In the genomic region with DNA sequence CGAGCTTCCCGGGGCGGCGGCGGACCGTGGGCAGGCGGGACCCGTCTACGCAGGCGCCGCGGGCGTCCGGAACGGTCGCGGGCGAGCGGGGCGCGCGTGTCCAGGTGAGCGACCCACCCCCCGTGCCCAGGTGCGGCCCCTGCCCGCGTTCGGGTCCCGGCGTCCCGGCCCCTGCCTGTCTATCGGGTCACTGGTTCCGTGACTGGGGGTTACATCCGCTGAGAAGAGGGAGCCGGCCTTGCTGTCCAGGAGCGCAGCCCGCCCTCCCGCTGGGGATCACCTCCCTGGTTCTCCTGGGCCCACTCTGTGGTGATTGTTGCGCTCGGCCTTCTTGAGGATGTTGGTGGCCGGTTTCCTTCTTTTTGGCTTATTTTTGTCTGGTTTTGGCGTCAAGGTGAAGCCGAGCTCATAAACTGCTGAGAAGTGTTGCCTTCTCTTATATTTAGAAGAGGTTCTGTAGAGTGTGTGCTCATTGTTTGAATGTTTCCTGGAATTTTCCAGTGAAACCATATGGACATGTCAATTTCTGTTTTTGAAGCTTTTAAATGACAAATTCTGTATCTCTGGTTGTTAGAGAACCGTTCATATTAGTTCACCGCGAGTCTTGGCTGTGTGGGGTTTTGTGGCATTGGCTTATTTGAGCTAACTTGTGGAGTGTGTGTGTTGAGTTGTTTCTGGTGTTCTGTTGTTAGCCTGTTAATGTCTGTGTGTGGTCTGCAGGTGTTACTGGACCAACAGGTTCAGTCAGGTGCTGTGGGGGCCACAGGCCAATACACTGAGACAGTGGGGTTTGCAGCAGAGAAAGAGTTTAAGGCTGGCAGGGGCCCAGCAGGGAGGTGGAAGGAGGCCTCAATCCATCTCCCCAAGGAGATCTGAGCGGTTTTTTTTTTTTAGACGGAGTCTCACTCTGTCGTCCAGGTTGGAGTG, we compare ENCODE assay signal across 8 cellular contexts. TPM values are rescaled to one million over a fixed set of nuclear protein-coding genes. Genes with fewer than 3 reads are reported as not detected.
A peak's percentile ranks its signal among the peaks of the same experiment; 100 is the strongest.
DNase-seq lines count a peak whose midpoint lies in the region; ATAC-seq and TF ChIP-seq lines count a peak whose summit lies in the region.

No MANE protein-coding gene starts in this region.

- peak overlapping the region; percentile 31 for H3K9ac ChIP-seq in fibroblast of lung (ENCODE audit: insufficient read depth, low read length)

- H3K9me3 Mint-ChIP-seq in CD4-positive, alpha-beta memory T cell: no peaks in the 10 kb centered on the region
- peaks cover 34% of the 10 kb centered on the region for H3K9me3 Mint-ChIP-seq in nephron progenitor cell

- intact Hi-C loops in CD4-positive, alpha-beta memory T cell (cut with micrococcal nuclease): loop anchor here (1.0 to 5.0 kb wide), 4 partner anchors 80 to 340 kb away; a partner anchor contains a TSS

- CTCF ChIA-PET in CD4-positive, alpha-beta memory T cell (lab: Charles Lee; ENCODE audit: partially characterized antibody): interaction anchor here (0.8 kb wide), 1 partner anchor 166 kb away, joined by 3 read pairs; no protein-coding TSS in a partner anchor

- H3K4me2 ChIP-seq in fibroblast of lung (ENCODE audit: extremely low read depth, insufficient read depth, low read length): peak overlapping the region; percentile 90

- peak overlapping the region; percentile 40 for H3K27ac ChIP-seq in CD4-positive, alpha-beta memory T cell (ENCODE audit: low read depth, low read length)
- H3K27ac ChIP-seq in VCaP (peak overlapping the region; percentile 78), fibroblast of lung (ENCODE audit: insufficient read depth, low read length) (no peak overlapping the region)

- H3K27me3 ChIP-seq in CD4-positive, alpha-beta memory T cell (ENCODE audit: insufficient read depth, low read length): no peaks in the 10 kb centered on the region
- no peaks in the 10 kb centered on the region for H3K27me3 ChIP-seq in fibroblast of lung (ENCODE audit: control insufficient read depth, insufficient read depth, low read length)

- TF ChIP-seq CTCF in VCaP (conservative IDR thresholded peaks at IDR 0.05) (no peak), fibroblast of lung (conservative IDR thresholded peaks at IDR 0.05 in 1 of 2, IDR thresholded peaks at IDR 0.05 in 1 of 2; ENCODE audit: low read depth in 1 of 2, low read length in 2 of 2) (no peak), nephron progenitor cell (IDR thresholded peaks at IDR 0.05) (no peak), GM10266 (IDR thresholded peaks at IDR 0.05; ENCODE audit: control insufficient read depth, insufficient read depth, low read depth, missing control alignments) (no peak)

- H3K4me1 ChIP-seq in CD4-positive, alpha-beta memory T cell (ENCODE audit: insufficient read depth, low read length): peaks cover 21% of the 10 kb centered on the region
- H3K4me1 ChIP-seq in fibroblast of lung (ENCODE audit: control insufficient read depth, extremely low read depth, insufficient read depth, low read length): no peaks in the 10 kb centered on the region

- H3K4me1 Mint-ChIP-seq in CD4-positive, alpha-beta memory T cell: peaks cover 23 to 39% (median 30%) of the 10 kb centered on the region in 4 donors
- H3K4me1 Mint-ChIP-seq in nephron progenitor cell: peaks cover 42% of the 10 kb centered on the region

- no peaks in the 10 kb centered on the region for H3K9me3 ChIP-seq in CD4-positive, alpha-beta memory T cell (ENCODE audit: control insufficient read depth in 1 of 2, low read length in 2 of 2)
- H3K9me3 ChIP-seq in fibroblast of lung (ENCODE audit: control insufficient read depth, insufficient read depth, low read depth, low read length): no peaks in the 10 kb centered on the region

- peak overlapping the region; percentile 92 to 99 (median 94) for H3K4me3 Mint-ChIP-seq in CD4-positive, alpha-beta memory T cell
- peak overlapping the region; percentile 96 for H3K4me3 Mint-ChIP-seq in nephron progenitor cell

- POLR2A ChIA-PET in CD4-positive, alpha-beta memory T cell (lab: Charles Lee; ENCODE audit: partially characterized antibody): interaction anchor here (1.3 kb wide), 1 partner anchor 140 kb away, joined by 3 read pairs; no protein-coding TSS in a partner anchor

- H3K36me3 Mint-ChIP-seq in CD4-positive, alpha-beta memory T cell: peaks cover under 1 to 17% of the 10 kb centered on the region in 2 donors
- H3K36me3 Mint-ChIP-seq in nephron progenitor cell (ENCODE audit: low read depth): peaks cover 37% of the 10 kb centered on the region

- H3K4me3 ChIP-seq in CD4-positive, alpha-beta memory T cell (ENCODE audit: low read length in 2 of 2): peak overlapping the region; percentile 25 to 67
- H3K4me3 ChIP-seq in fibroblast of lung (replicated peaks in 1 of 4; ENCODE audit: control extremely low read depth in 1 of 4, insufficient read depth in 1 of 4, low read depth in 3 of 4, low read length in 4 of 4): peak overlapping the region; percentile 67 to 79 (median 73)

- peaks cover under 1 to 8% of the 10 kb centered on the region in 2 donors for H3K27me3 Mint-ChIP-seq in CD4-positive, alpha-beta memory T cell
- peaks cover 12% of the 10 kb centered on the region for H3K27me3 Mint-ChIP-seq in nephron progenitor cell (ENCODE audit: low read depth, poor library complexity)

- H4K20me1 ChIP-seq in fibroblast of lung (ENCODE audit: control insufficient read depth, extremely low read depth, insufficient read depth, low read length): no peaks in the 10 kb centered on the region

- H2AFZ ChIP-seq in fibroblast of lung (ENCODE audit: low read length): peak overlapping the region; percentile 78

- no peaks in the 10 kb centered on the region for H3K36me3 ChIP-seq in CD4-positive, alpha-beta memory T cell (ENCODE audit: insufficient read depth, low read length)
- H3K36me3 ChIP-seq in fibroblast of lung (ENCODE audit: control insufficient read depth, insufficient read depth, low read length): peaks cover 1% of the 10 kb centered on the region

- peak; percentile 29 for ATAC-seq in GM19372 (IDR thresholded peaks at IDR 0.05; ENCODE audit: low read depth, unreplicated experiment)
- ATAC-seq in HG03432 (IDR thresholded peaks at IDR 0.05; ENCODE audit: unreplicated experiment): peak; percentile 38

- peaks cover 26% of the 10 kb centered on the region for H3K79me2 ChIP-seq in fibroblast of lung (ENCODE audit: control insufficient read depth, insufficient read depth, low read length)

- DNase-seq in CD4-positive, alpha-beta memory T cell: no peak
- DNase-seq in fibroblast of lung (ENCODE audit: low read depth in 2 of 2) (peak in 1 of 2 donors; percentile 13), nephron progenitor cell (no peak), DMS153 treated with DMSO at 0.1 percent for 48 hours (lab: John Stamatoyannopoulos, UW; ENCODE audit: unreplicated experiment) (no peak), GM10266 (ENCODE audit: extremely low spot score) (no peak)

- H3K27ac Mint-ChIP-seq in CD4-positive, alpha-beta memory T cell: peak overlapping the region; percentile 76 to 92 (median 86)
- peak overlapping the region; percentile 40 for H3K27ac Mint-ChIP-seq in nephron progenitor cell

RNA-seq across cellular contexts. Expression of a gene that starts 0.6 kb away (rescaled TPM):
- total RNA-seq in CD4-positive, alpha-beta memory T cell: 10 to 100 TPM; 26.7 to 28.0 TPM
- 1 to 10 TPM; 2.5 to 5.8 TPM for polyA plus RNA-seq in CD4-positive, alpha-beta memory T cell
- total RNA-seq in fibroblast of lung: 1.5 and 2.5 TPM in 2 replicates
- polyA plus RNA-seq in fibroblast of lung: 0.92 and 2.4 TPM in 2 replicates
- polyA plus RNA-seq in fibroblast of lung (2012): 0.79 and 2.3 TPM in 2 replicates
- 1.3 and 14.6 TPM in 2 replicates for polyA minus RNA-seq in fibroblast of lung (ENCODE audit: low replicate concordance)
